Comparison of ENCODE assay signal across 1 cellular context in the genomic region with DNA sequence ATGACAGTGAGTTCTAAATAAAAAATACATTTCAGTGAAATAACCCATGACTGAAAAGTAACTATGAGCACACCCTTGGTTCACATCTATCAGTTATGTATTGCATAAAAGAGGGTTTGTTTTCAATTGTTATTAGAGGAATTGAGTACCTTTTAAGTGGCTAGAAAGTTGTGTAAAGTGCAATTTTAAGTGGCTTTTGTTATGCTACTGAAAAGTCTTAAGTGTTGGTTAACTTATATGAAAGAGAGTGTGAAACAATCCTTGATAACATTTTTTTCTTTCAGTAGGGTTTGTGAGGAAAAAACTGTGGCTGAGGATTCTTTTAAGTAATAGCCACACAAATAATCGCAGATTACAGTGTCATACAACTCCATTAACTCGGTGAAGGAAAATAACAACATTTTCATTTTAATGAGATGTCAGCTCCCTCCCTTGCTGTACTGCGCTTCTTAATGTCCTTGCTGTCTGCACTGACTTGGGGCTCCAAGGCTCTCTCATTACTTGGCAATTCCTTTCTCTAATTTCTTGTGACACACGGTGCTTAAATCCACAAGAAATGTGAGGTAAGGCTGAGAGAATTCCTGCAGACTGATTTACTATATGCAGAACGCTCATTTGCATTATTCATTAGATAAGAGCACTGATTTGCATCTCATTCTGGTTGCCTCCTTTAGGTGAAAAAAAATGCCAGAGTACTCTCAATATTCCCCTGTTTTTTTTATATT.
TF ChIP-seq lines count a peak whose summit lies in the region.

No MANE protein-coding gene starts in this region.

TF ChIP-seq in GM23338, 12 proteins besides CTCF, POLR2A, EP300 and RAD21 (continued from another document):
- TF ChIP-seq ZNF462 (CRISPR knock-in tag; IDR thresholded peaks at IDR 0.05) (no peak), NANOG (IDR thresholded peaks at IDR 0.05; ENCODE audit: borderline replicate concordance) (peak; percentile 89)
